ENCODE assay signal across 9 cellular contexts in the genomic region with DNA sequence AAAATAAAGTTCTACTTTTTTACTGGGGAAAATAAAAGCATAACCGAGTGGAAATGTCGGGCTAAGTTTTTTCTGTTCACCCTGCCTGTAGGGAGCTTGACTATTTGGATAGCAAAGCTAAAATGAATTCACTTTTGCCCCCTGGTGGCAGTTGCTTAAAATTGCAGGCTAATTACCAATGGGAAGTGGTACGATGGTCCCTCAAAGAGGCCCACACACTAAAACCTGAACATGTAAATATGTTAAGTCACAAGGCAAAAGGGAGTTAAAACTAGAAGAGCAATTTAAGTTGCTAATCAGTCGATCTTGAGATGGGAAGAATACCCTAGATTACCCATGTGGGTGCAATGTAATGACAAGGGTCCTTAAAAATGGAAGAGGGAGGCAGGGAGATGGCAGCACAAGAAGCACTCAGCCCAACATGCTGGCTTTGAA. TPM values are rescaled to one million over a fixed set of nuclear protein-coding genes. Genes with fewer than 3 reads are reported as not detected.
A peak's percentile ranks its signal among the peaks of the same experiment; 100 is the strongest.
DNase-seq lines count a peak whose midpoint lies in the region; ATAC-seq and TF ChIP-seq lines count a peak whose summit lies in the region.
"Had no signal": no experiment of that assay in that cellular context is flagged by ENCODE, and none has a peak within 500 bp of the region (broad histone marks: within the 10 kb centered on the region; RNA-seq: fewer than 3 reads in every experiment).

No MANE protein-coding gene starts in this region.

- H2BK20ac ChIP-seq in H9 (ENCODE audit: low read depth, low read length, poor library complexity, severe bottlenecking) = no peak overlapping the region

- no peaks in the 10 kb centered on the region for H3K27me3 Mint-ChIP-seq in CD4-positive, alpha-beta T cell
- H3K27me3 Mint-ChIP-seq in H9 (ENCODE audit: low read depth) (peaks cover 9% of the 10 kb centered on the region), immature natural killer cell (ENCODE audit: low read depth in 3 of 3) (peaks cover 0 to 2% (median 1%) of the 10 kb centered on the region in 3 donors)

- H3K4me2 ChIP-seq in H9 (ENCODE audit: insufficient read depth, insufficient read length, low read length) = no peak overlapping the region

- no CpG with 5 or more reads among the region's 4 CpGs for WGBS in H9 (ENCODE audit: extremely low coverage, insufficient read length, low lambda C conversion rate)

- H3K14ac ChIP-seq in H9 (ENCODE audit: insufficient read depth, low read length) = no peak overlapping the region

- peaks cover 2% of the 10 kb centered on the region for H3K9me3 Mint-ChIP-seq in CD4-positive, alpha-beta T cell
- H3K9me3 Mint-ChIP-seq in H9 = peaks cover 5% of the 10 kb centered on the region in 2 experiments; a peak in 3 of 5 replicates
- H3K9me3 Mint-ChIP-seq in immature natural killer cell = no peaks in the 10 kb centered on the region

- no peak overlapping the region for H2AFZ ChIP-seq in H9 (ENCODE audit: low read length)

- H3K36me3 Mint-ChIP-seq in CD4-positive, alpha-beta T cell (ENCODE audit: low read depth) = no peaks in the 10 kb centered on the region
- H3K36me3 Mint-ChIP-seq in H9 (ENCODE audit: insufficient read depth in 1 of 3, low read depth in 3 of 3) (peaks cover 0 to 4% (median 0%) of the 10 kb centered on the region in 3 experiments; a peak in 3 of 7 replicates), immature natural killer cell (no peaks in the 10 kb centered on the region)

- no peak overlapping the region for H3T11ph ChIP-seq in H9 (ENCODE audit: low read length)

- H3K4ac ChIP-seq in H9 (ENCODE audit: low read depth, low read length) = no peak overlapping the region

- no peak overlapping the region for H3K56ac ChIP-seq in H9 (ENCODE audit: insufficient read length, low read depth, low read length)

- peak; percentile 65 for TF ChIP-seq CTCF in CD4-positive, alpha-beta T cell (IDR thresholded peaks at IDR 0.05)
- peak; percentile 95 for TF ChIP-seq CTCF in H9 (conservative IDR thresholded peaks at IDR 0.05)
- TF ChIP-seq CTCF in WERI-Rb-1 (IDR thresholded peaks at IDR 0.05; ENCODE audit: low read depth, low read length) = peak; percentile 54

- no peak overlapping the region for H2BK15ac ChIP-seq in H9 (ENCODE audit: low read depth, low read length)

- H2BK5ac ChIP-seq in H9 (ENCODE audit: insufficient read length, low read length) = no peak overlapping the region

- no peaks in the 10 kb centered on the region for H3K79me2 ChIP-seq in H9 (ENCODE audit: insufficient read depth, low read length)

- H2BK12ac ChIP-seq in H9 (ENCODE audit: insufficient read length, low read depth, low read length) = no peak overlapping the region

- H4K20me1 ChIP-seq in H9 (ENCODE audit: control insufficient read depth, insufficient read depth, insufficient read length) = no peaks in the 10 kb centered on the region

- H3K23ac ChIP-seq in H9 (ENCODE audit: insufficient read length, low read depth, low read length) = no peak overlapping the region

- H4K8ac ChIP-seq in H9 (replicated peaks; ENCODE audit: insufficient read length, low read depth, low read length) = no peak overlapping the region

- peaks cover 37% of the 10 kb centered on the region for H3K4me1 Mint-ChIP-seq in CD4-positive, alpha-beta T cell (ENCODE audit: low read depth)
- H3K4me1 Mint-ChIP-seq in H9 = no peaks in the 10 kb centered on the region
- no peaks in the 10 kb centered on the region for H3K4me1 Mint-ChIP-seq in immature natural killer cell

- no peak overlapping the region for H2AK5ac ChIP-seq in H9 (ENCODE audit: insufficient read length, low read length)

- H3K27me3 ChIP-seq in CD4-positive, alpha-beta T cell (ENCODE audit: control insufficient read depth, insufficient read depth, low read length) = no peaks in the 10 kb centered on the region
- H3K27me3 ChIP-seq in H9 (ENCODE audit: insufficient read depth, low read length) = no peaks in the 10 kb centered on the region
- no peaks in the 10 kb centered on the region for H3K27me3 ChIP-seq in WERI-Rb-1 (ENCODE audit: insufficient read depth, low read depth, severe bottlenecking)

- H3K79me1 ChIP-seq in H9 (ENCODE audit: insufficient read depth, low read depth, low read length, poor library complexity, severe bottlenecking) = no peaks in the 10 kb centered on the region

- H3K36me3 ChIP-seq in WERI-Rb-1 = no peaks in the 10 kb centered on the region

- POLR2A ChIA-PET in CD4-positive, alpha-beta T cell (lab: Charles Lee) = interaction anchor here (1.5 to 2.4 kb wide), 3 partner anchors 33 to 59 kb away, joined by 5 to 9 read pairs (median 7); no protein-coding TSS in a partner anchor

- no peak for ATAC-seq in CD4-positive, alpha-beta T cell (ENCODE audit: poor library complexity)
- ATAC-seq in GM18868 (IDR thresholded peaks at IDR 0.05; ENCODE audit: unreplicated experiment) (no peak), GM19467 (IDR thresholded peaks at IDR 0.05; ENCODE audit: unreplicated experiment) (no peak)

- intact Hi-C loops in CD4-positive, alpha-beta T cell (cut with DNase I, micrococcal nuclease) = loop anchor here (1.0 to 5.0 kb wide), 2 partner anchors 38 to 103 kb away; no protein-coding TSS in a partner anchor

- CTCF ChIA-PET in CD4-positive, alpha-beta T cell (lab: Charles Lee) = interaction anchor here (0.6 to 1.8 kb wide), 4 partner anchors 37 to 104 kb away, joined by 3 to 11 read pairs (median 7); no protein-coding TSS in a partner anchor

- DNase-seq in CD4-positive, alpha-beta T cell = no peak
- DNase-seq in H9 = peak; percentile 50
- DNase-seq in WERI-Rb-1 = no peak
- peak; percentile 19 to 32 (median 26) for DNase-seq in immature natural killer cell
- DNase-seq in cerebellum (ENCODE audit: low spot score) = no peak
- no peak for DNase-seq in DMS114 treated with DMSO at 0.1 percent for 48 hours (lab: John Stamatoyannopoulos, UW; ENCODE audit: unreplicated experiment)
- DNase-seq: T-helper 9 cell had no signal

- H3K27ac Mint-ChIP-seq in CD4-positive, alpha-beta T cell = peak overlapping the region; percentile 35
- H3K27ac Mint-ChIP-seq in H9 (no peak overlapping the region), immature natural killer cell (peak overlapping the region in 1 of 6 donors; percentile 26)

- H3K9ac ChIP-seq in H9 (ENCODE audit: extremely low read depth, insufficient read length, low read length) = no peak overlapping the region

- no peak overlapping the region for H4K91ac ChIP-seq in H9 (ENCODE audit: insufficient read length, low read depth, low read length)

- no peak overlapping the region for H3K18ac ChIP-seq in H9 (ENCODE audit: insufficient read length, low read depth, low read length)

- no peaks in the 10 kb centered on the region for H3K4me1 ChIP-seq in H9 (ENCODE audit: insufficient read depth, low read length)

- H3K4me3 Mint-ChIP-seq in CD4-positive, alpha-beta T cell = no peak overlapping the region
- H3K4me3 Mint-ChIP-seq in H9 (no peak overlapping the region; a peak in 1 of 5 replicates), immature natural killer cell (no peak overlapping the region)

- no peak overlapping the region for H4K5ac ChIP-seq in H9 (ENCODE audit: insufficient read length, low read depth, low read length)

- H3K27ac ChIP-seq in CD4-positive, alpha-beta T cell (ENCODE audit: low read depth, low read length) = no peak overlapping the region
- no peak overlapping the region for H3K27ac ChIP-seq in H9 (ENCODE audit: insufficient read length, low read depth, low read length)
- H3K27ac ChIP-seq in WERI-Rb-1 = no peak overlapping the region

- H3K4me3 ChIP-seq in WERI-Rb-1 (ENCODE audit: low read depth, low read length) = no peak overlapping the region

- no peaks in the 10 kb centered on the region for H3K23me2 ChIP-seq in H9 (ENCODE audit: insufficient read length, low read depth, low read length, poor library complexity, severe bottlenecking)

- H3K9me3 ChIP-seq in CD4-positive, alpha-beta T cell (ENCODE audit: control insufficient read depth, low read length) = no peaks in the 10 kb centered on the region
- H3K9me3 ChIP-seq in H9 (ENCODE audit: control insufficient read depth, low read depth, low read length) (no peaks in the 10 kb centered on the region), WERI-Rb-1 (ENCODE audit: severe bottlenecking) (peaks cover 5% of the 10 kb centered on the region)

- no peak overlapping the region for H2BK120ac ChIP-seq in H9 (ENCODE audit: low read depth, low read length, poor library complexity, severe bottlenecking)

RNA-seq across cellular contexts. Expression of a gene that starts 0.9 kb away (rescaled TPM):
- total RNA-seq in CD4-positive, alpha-beta T cell = not detected
- not detected in 2 replicates for total RNA-seq in H9 (2021)
- not detected for polyA plus RNA-seq in immature natural killer cell
- not detected for total RNA-seq in cerebellum

RNA-seq across cellular contexts. Expression of a gene that starts 2.4 kb away (rescaled TPM):
- not detected for total RNA-seq in CD4-positive, alpha-beta T cell
- total RNA-seq in H9 (2021) (not detected in 2 replicates), cerebellum (not detected)
- polyA plus RNA-seq in immature natural killer cell = not detected

RNA-seq across cellular contexts. Expression of a gene that starts 26.3 kb away (rescaled TPM):
- not detected for total RNA-seq in CD4-positive, alpha-beta T cell
- not detected in 2 replicates for total RNA-seq in H9 (2021)
- not detected for polyA plus RNA-seq in immature natural killer cell
- total RNA-seq in cerebellum = not detected

RNA-seq across cellular contexts. Expression of a gene that starts 48.6 kb away (rescaled TPM):
- total RNA-seq in CD4-positive, alpha-beta T cell = not detected
- total RNA-seq in H9 (2021) = not detected in 2 replicates
- polyA plus RNA-seq in immature natural killer cell = not detected
- total RNA-seq in cerebellum = not detected

Comparison
In these comparisons a context has a peak if more than half of its experiments do, and no peak if none do; other contexts are left out.
1. DNase-seq: peak in H9 (single experiment) and immature natural killer cell (3 of 3); none in CD4-positive, alpha-beta T cell (0 of 10), WERI-Rb-1 (single experiment), cerebellum (single experiment) and DMS114 treated with DMSO at 0.1 percent for 48 hours (single experiment).
2. Peak in every context shown above with its lines, with median percentiles within 50 percentile points of each other: CTCF ChIP-seq.